ENCODE assay signal across 28 cellular contexts in genomic region chr19:5844456-5845433, GRCh38. TPM values are rescaled to one million over a fixed set of nuclear protein-coding genes. Genes with fewer than 3 reads are reported as not detected.
"Had no signal": no experiment of that assay in that cellular context is flagged by ENCODE, and none has a peak within 500 bp of the region (broad histone marks: within the 10 kb centered on the region; RNA-seq: fewer than 3 reads in every experiment).

No MANE protein-coding gene starts in this region.

- FAIRE-seq: astrocyte, RCC 7860, TTC549 had no signal

- H3K9me3 ChIP-seq: MG63, SJSA1 had no signal

- H3K27ac ChIP-seq: cardiac muscle cell, SJSA1, VCaP had no signal

- ATAC-seq: activated CD4-positive, alpha-beta T cell treated with anti-CD3 and anti-CD28 coated beads for 36 hours; activated T-helper 17 cell treated with anti-CD3 and anti-CD28 coated beads, Interleukin-2, amount 50 U/mL, for 72 hours; PC-3; T-cell had no signal

- DNase-seq: activated CD4-positive, alpha-beta memory T cell treated with anti-CD3 and anti-CD28 coated beads, Interleukin-2, amount 10 ng/mL, durations not matched to agents 7 days and 5 days; activated CD4-positive, alpha-beta T cell treated with anti-CD3 and anti-CD28 coated beads for 36 hours; activated CD4-positive, alpha-beta T cell treated with anti-CD3 and anti-CD28 coated beads, Interleukin-2, amount 50 U/mL, for 1 hour; activated gamma-delta T cell; activated naive CD4-positive, alpha-beta T cell treated with anti-CD3 and anti-CD28 coated beads for 36 hours; activated T-cell treated with anti-CD3 and anti-CD28 coated beads for 4 hours; activated T-cell treated with anti-CD3 and anti-CD28 coated beads, Interleukin-2, amount 50 U/mL, for 48 hours; amygdala; MG63; NCI-H1105; NCI-H1436; NCI-H1694 treated with DMSO at 0.1 percent for 48 hours; NCI-H2029 treated with DMSO at 0.1 percent for 48 hours; NCI-H510A treated with DMSO at 0.1 percent for 48 hours; NCI-H69; PC-3; SHP77; T-cell; T-helper 2 cell; T1000 had no signal

- H3K4me1 ChIP-seq: SJSA1 had no signal

- H3K27me3 ChIP-seq: cardiac muscle cell, MG63, SJSA1 had no signal

- H3K4me3 ChIP-seq: cardiac muscle cell, MG63, SJSA1 had no signal

- H3K36me3 ChIP-seq: cardiac muscle cell, MG63, SJSA1 had no signal

RNA-seq across cellular contexts. Expression of gene FUT6, which starts 5.2 kb away (rescaled TPM):
- total RNA-seq: activated CD4-positive, alpha-beta memory T cell treated with anti-CD3 and anti-CD28 coated beads, Interleukin-2, amount 10 ng/mL, durations not matched to agents 7 days and 5 days; activated CD4-positive, alpha-beta T cell treated with anti-CD3 and anti-CD28 coated beads for 36 hours; activated CD8-positive, alpha-beta memory T cell treated with anti-CD3 and anti-CD28 coated beads for 36 hours; activated naive CD4-positive, alpha-beta T cell treated with anti-CD3 and anti-CD28 coated beads for 36 hours; activated T-helper 17 cell treated with anti-CD3 and anti-CD28 coated beads, Interleukin-2, amount 50 U/mL, for 72 hours; cardiac muscle cell; SJSA1 had no signal
- polyA plus RNA-seq: cardiac muscle cell had no signal

RNA-seq across cellular contexts. Expression of gene FUT3, which starts 6.5 kb away (rescaled TPM):
- total RNA-seq: activated CD4-positive, alpha-beta memory T cell treated with anti-CD3 and anti-CD28 coated beads, Interleukin-2, amount 10 ng/mL, durations not matched to agents 7 days and 5 days; activated CD4-positive, alpha-beta T cell treated with anti-CD3 and anti-CD28 coated beads for 36 hours; activated CD8-positive, alpha-beta memory T cell treated with anti-CD3 and anti-CD28 coated beads for 36 hours; activated naive CD4-positive, alpha-beta T cell treated with anti-CD3 and anti-CD28 coated beads for 36 hours; SJSA1 had no signal
- polyA plus RNA-seq: cardiac muscle cell had no signal

RNA-seq across cellular contexts. Expression of gene FUT5, which starts 25.6 kb away (rescaled TPM):
- total RNA-seq: activated CD8-positive, alpha-beta memory T cell treated with anti-CD3 and anti-CD28 coated beads for 36 hours; PC-3; SJSA1 had no signal
- polyA plus RNA-seq: cardiac muscle cell had no signal
